ENCODE assay signal across 28 cellular contexts in the genomic region with DNA sequence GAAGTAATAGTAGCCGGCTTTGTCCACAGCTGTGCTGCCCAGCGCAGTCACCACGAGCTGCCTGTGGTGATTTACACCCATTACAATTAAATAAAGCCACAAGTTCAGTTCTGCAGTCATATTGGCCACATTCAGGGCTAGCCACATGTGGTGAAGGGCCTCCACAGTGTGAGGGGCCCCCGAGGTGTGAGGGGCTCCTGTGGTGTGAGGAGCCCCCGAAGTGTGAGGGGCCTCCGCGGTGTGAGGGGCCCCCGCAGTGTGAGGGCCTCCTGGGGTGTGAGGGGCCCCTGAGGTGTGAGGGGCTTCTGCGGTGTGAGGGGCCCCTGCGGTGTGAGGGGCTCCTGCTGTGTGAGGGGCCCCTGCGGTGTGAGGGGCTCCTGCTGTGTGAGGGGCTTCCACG.
"Had no signal": no experiment of that assay in that cellular context is flagged by ENCODE, and none has a peak within 500 bp of the region (broad histone marks: within the 10 kb centered on the region; RNA-seq: fewer than 3 reads in every experiment).

No MANE protein-coding gene starts in this region.

- H3K27me3 Mint-ChIP-seq: activated naive CD8-positive, alpha-beta T cell treated with anti-CD3 and anti-CD28 coated beads, Interleukin-2, amount 10 ng/mL, durations not matched to agents 7 days and 5 days; activated T-cell treated with anti-CD3 and anti-CD28 coated beads, Interleukin-2, amount 50 U/mL, for 24 hours; progenitor cell of endocrine pancreas; stimulated activated naive CD8-positive, alpha-beta T cell treated with anti-CD3 and anti-CD28 coated beads, Interleukin-15, Interleukin-2, amounts not matched to agents 100 ng/mL and 50 ng/mL, for 24 hours had no signal

- H2AFZ ChIP-seq: hepatocyte had no signal

- H3K4me2 ChIP-seq: hepatocyte had no signal

- H3K27ac ChIP-seq: breast epithelium, gastrocnemius medialis, hepatocyte, left ventricle myocardium inferior, neutrophil, ovary, right lobe of liver, upper lobe of left lung, vagina, VCaP had no signal

- H3K27ac Mint-ChIP-seq: activated CD4-positive, alpha-beta memory T cell treated with anti-CD3 and anti-CD28 coated beads for 36 hours; activated naive CD4-positive, alpha-beta T cell treated with anti-CD3 and anti-CD28 coated beads, Interleukin-2, amount 10 ng/mL, durations not matched to agents 7 days and 5 days; activated naive CD8-positive, alpha-beta T cell treated with anti-CD3 and anti-CD28 coated beads, Interleukin-2, amount 10 ng/mL, durations not matched to agents 7 days and 5 days; activated T-cell treated with anti-CD3 and anti-CD28 coated beads, Interleukin-2, amount 50 U/mL, for 24 hours; progenitor cell of endocrine pancreas; stimulated activated naive CD8-positive, alpha-beta T cell treated with anti-CD3 and anti-CD28 coated beads, Interleukin-15, Interleukin-2, amounts not matched to agents 100 ng/mL and 50 ng/mL, for 24 hours; T-helper 1 cell treated with Interleukin-12 subunit alpha and Interleukin-12 subunit beta and Interleukin-4 antibody, amounts not matched to agents 30 μg/mL and 1 μg/mL, for 36 hours had no signal

- H3K4me1 ChIP-seq: right lobe of liver had no signal

- H3K4me3 ChIP-seq: breast epithelium, gastrocnemius medialis, hepatocyte, left ventricle myocardium inferior, ovary, right lobe of liver, upper lobe of left lung, vagina had no signal

- ATAC-seq: gastrocnemius medialis had no signal

- H3K9me3 ChIP-seq: gastrocnemius medialis, neutrophil, ovary, right lobe of liver, upper lobe of left lung, vagina had no signal

- H3K36me3 Mint-ChIP-seq: activated CD4-positive, alpha-beta memory T cell treated with anti-CD3 and anti-CD28 coated beads for 36 hours; activated naive CD4-positive, alpha-beta T cell treated with anti-CD3 and anti-CD28 coated beads, Interleukin-2, amount 10 ng/mL, durations not matched to agents 7 days and 5 days; activated naive CD8-positive, alpha-beta T cell treated with anti-CD3 and anti-CD28 coated beads, Interleukin-2, amount 10 ng/mL, durations not matched to agents 7 days and 5 days had no signal

- H3K79me2 ChIP-seq: hepatocyte had no signal

- H3K36me3 ChIP-seq: breast epithelium, gastrocnemius medialis, left ventricle myocardium inferior, neutrophil, ovary, upper lobe of left lung, vagina had no signal

- H3K4me3 Mint-ChIP-seq: activated CD4-positive, alpha-beta memory T cell treated with anti-CD3 and anti-CD28 coated beads for 36 hours; activated naive CD4-positive, alpha-beta T cell treated with anti-CD3 and anti-CD28 coated beads, Interleukin-2, amount 10 ng/mL, durations not matched to agents 7 days and 5 days; activated naive CD8-positive, alpha-beta T cell treated with anti-CD3 and anti-CD28 coated beads, Interleukin-2, amount 10 ng/mL, durations not matched to agents 7 days and 5 days; activated T-cell treated with anti-CD3 and anti-CD28 coated beads, Interleukin-2, amount 50 U/mL, for 24 hours; nephron; stimulated activated naive CD8-positive, alpha-beta T cell treated with anti-CD3 and anti-CD28 coated beads, Interleukin-15, Interleukin-2, amounts not matched to agents 100 ng/mL and 50 ng/mL, for 24 hours; T-helper 1 cell treated with Interleukin-12 subunit alpha and Interleukin-12 subunit beta and Interleukin-4 antibody, amounts not matched to agents 30 μg/mL and 1 μg/mL, for 36 hours had no signal

- DNase-seq: activated CD4-positive, alpha-beta memory T cell treated with anti-CD3 and anti-CD28 coated beads for 36 hours; activated CD4-positive, alpha-beta T cell treated with anti-CD3 and anti-CD28 coated beads for 48 hours; activated CD8-positive, alpha-beta memory T cell treated with anti-CD3 and anti-CD28 coated beads, Interleukin-2, amount 50 U/mL, for 4 hours; activated gamma-delta T cell; activated naive CD4-positive, alpha-beta T cell treated with anti-CD3 and anti-CD28 coated beads, Interleukin-2, amount 10 ng/mL, durations not matched to agents 7 days and 5 days; activated naive CD8-positive, alpha-beta T cell treated with anti-CD3 and anti-CD28 coated beads, Interleukin-2, amount 10 ng/mL, durations not matched to agents 7 days and 5 days; activated T-cell treated with anti-CD3 and anti-CD28 coated beads, Interleukin-2, amount 50 U/mL, for 24 hours; amniotic stem cell; central memory CD4-positive, alpha-beta T cell; effector CD8-positive, alpha-beta T cell; gastrocnemius medialis; left ventricle myocardium inferior; stimulated activated CD4-positive, alpha-beta T cell treated with anti-CD3 and anti-CD28 coated beads, Interleukin-12 subunit alpha, Interleukin-12 subunit beta, amount 100 ng/mL, for 4 hours; stimulated activated CD4-positive, alpha-beta T cell treated with anti-CD3 and anti-CD28 coated beads, Interleukin-4, amount 100 ng/mL, for 1 hour; SW 1271; T-helper 9 cell had no signal

- H3K9me3 Mint-ChIP-seq: activated naive CD4-positive, alpha-beta T cell treated with anti-CD3 and anti-CD28 coated beads, Interleukin-2, amount 10 ng/mL, durations not matched to agents 7 days and 5 days; activated T-cell treated with anti-CD3 and anti-CD28 coated beads, Interleukin-2, amount 50 U/mL, for 24 hours; stimulated activated naive CD8-positive, alpha-beta T cell treated with anti-CD3 and anti-CD28 coated beads, Interleukin-15, Interleukin-2, amounts not matched to agents 100 ng/mL and 50 ng/mL, for 24 hours; T-helper 1 cell treated with Interleukin-12 subunit alpha and Interleukin-12 subunit beta and Interleukin-4 antibody, amounts not matched to agents 30 μg/mL and 1 μg/mL, for 36 hours had no signal

- H3K27me3 ChIP-seq: breast epithelium, gastrocnemius medialis, hepatocyte, neutrophil, ovary, right lobe of liver, upper lobe of left lung, vagina had no signal
